1 cellular context compared by ENCODE assay signal in the genomic region with DNA sequence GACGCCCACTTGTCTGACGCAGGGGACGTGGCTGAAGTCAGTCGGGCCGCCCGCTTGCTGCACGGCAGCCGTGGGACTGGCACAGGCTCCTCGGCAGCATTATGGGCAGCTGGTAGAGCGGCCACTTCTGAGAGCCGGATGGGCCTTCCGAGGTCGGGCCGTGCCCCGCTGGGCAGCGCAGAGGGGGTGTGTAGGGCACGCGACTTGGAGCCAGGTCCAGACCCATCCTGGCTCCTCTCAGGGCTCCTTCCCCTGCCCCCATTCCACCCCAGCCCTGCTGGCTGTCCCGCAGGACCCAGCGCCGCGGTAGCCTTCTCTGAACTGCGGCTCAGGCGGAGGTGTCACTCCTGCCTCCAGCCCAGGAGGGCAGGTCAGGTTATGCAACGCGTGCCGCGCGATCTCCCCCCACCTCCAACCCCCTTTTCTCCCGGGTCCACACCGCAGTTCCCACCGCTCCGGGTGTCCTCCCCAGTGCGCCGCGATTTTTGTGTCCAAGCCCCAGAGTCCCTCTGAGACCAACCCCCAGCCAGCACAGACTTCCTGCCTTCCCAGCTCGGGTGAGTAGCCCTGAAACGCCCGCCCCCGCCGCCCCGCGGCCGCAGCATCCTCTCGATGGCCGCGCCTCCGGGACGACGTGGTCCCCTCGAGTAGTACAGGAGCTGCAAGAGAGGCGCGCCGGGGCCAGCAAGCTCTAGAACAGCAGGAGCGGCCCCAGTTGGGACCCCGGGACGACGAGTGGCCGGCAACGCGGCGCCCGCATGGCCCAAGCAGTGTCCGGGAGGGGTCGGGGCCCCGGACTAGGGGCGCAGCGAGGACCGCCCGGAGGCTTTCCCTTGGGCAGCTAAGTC.
TF ChIP-seq lines count a peak whose summit lies in the region.

No MANE protein-coding gene starts in this region.

TF ChIP-seq in GM23338, 12 proteins besides CTCF, POLR2A, EP300 and RAD21 (continued from another document):
- TF ChIP-seq POLR2AphosphoS5 (IDR thresholded peaks at IDR 0.05; ENCODE audit: low read depth) (no peak; the same call in none of the 2 replicates), JUNB (IDR thresholded peaks at IDR 0.05; ENCODE audit: unreplicated experiment) (no peak)
